In the genomic region with DNA sequence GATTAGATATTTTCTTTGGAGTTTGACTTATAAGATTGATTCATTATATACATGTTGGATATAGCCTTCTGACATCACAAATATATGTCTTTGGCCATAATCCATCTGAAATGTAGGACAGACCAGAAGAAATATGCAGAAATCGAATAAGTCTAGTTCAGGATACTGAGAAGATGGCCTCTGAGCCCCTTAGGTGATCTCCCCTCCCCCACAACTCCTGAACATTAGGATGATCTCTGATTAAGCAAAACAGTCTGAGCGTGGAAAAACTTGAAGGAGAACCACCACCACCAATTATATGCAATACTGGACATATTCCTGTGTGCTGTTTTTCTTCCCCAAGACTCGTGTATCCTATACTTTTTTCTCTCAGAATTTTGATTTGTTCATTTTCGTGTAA, we compare ENCODE assay signal across 1 cellular context.
TF ChIP-seq lines count a peak whose summit lies in the region.

No MANE protein-coding gene starts in this region.

TF ChIP-seq in K562, 482 proteins besides CTCF, POLR2A, EP300 and RAD21:
- TF ChIP-seq NR2C1 (IDR thresholded peaks at IDR 0.05) = no peak
- TF ChIP-seq NR2C1 (tag; IDR thresholded peaks at IDR 0.05) = no peak
- TF ChIP-seq STAT6 (CRISPR knock-in tag; IDR thresholded peaks at IDR 0.05) = no peak
- TF ChIP-seq MTA2 (IDR thresholded peaks at IDR 0.05; ENCODE audit: low read depth) = no peak
- TF ChIP-seq, protein P1, sequence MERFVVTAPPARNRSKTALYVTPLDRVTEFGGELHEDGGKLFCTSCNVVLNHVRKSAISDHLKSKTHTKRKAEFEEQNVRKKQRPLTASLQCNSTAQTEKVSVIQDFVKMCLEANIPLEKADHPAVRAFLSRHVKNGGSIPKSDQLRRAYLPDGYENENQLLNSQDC (CRISPR knock-in tag; IDR thresholded peaks at IDR 0.05) = no peak
- 0 out of 2 replicates have a peak, but pooled peaks have one; percentile 27 for TF ChIP-seq NFE2 (IDR thresholded peaks at IDR 0.05; ENCODE audit: low read depth)
- no peak for TF ChIP-seq ESRRB (CRISPR knock-in tag; IDR thresholded peaks at IDR 0.05; ENCODE audit: borderline replicate concordance)
- TF ChIP-seq HDAC2 (IDR thresholded peaks at IDR 0.05) = 0 out of 2 replicates have a peak, but pooled peaks have one; percentile 15
- TF ChIP-seq EP400 (IDR thresholded peaks at IDR 0.05) = 0 out of 2 replicates have a peak, but pooled peaks have one; percentile 13
- peak; percentile 21; the same call in 1 of the 2 replicates for TF ChIP-seq ZKSCAN8 (CRISPR knock-in tag; IDR thresholded peaks at IDR 0.05)
- TF ChIP-seq DPF2 (IDR thresholded peaks at IDR 0.05) = 0 out of 2 replicates have a peak, but pooled peaks have one; percentile 27
- TF ChIP-seq POLR3A (IDR thresholded peaks at IDR 0.05; ENCODE audit: borderline replicate concordance, extremely low read depth, insufficient read depth, insufficient read length) = no peak
- no peak for TF ChIP-seq ZNF518B (CRISPR knock-in tag; IDR thresholded peaks at IDR 0.05)
- TF ChIP-seq NBN (IDR thresholded peaks at IDR 0.05; ENCODE audit: low read depth) = 0 out of 2 replicates have a peak, but pooled peaks have one; percentile 27
- TF ChIP-seq YY1 (IDR thresholded peaks at IDR 0.05; ENCODE audit: borderline replicate concordance in 1 of 3, control insufficient read depth in 1 of 3, extremely low read depth in 1 of 3, insufficient read depth in 3 of 3, insufficient read length in 1 of 3, insufficient replicate concordance in 2 of 3, low read depth in 1 of 3, low read length in 2 of 3) = peak in 1 of 3 experiments; percentile 81
- peak; percentile 8 for TF ChIP-seq DACH1 (IDR thresholded peaks at IDR 0.05; ENCODE audit: partially characterized antibody)
- 0 out of 2 replicates have a peak, but pooled peaks have one; percentile 8 for TF ChIP-seq NFIC (IDR thresholded peaks at IDR 0.05)
- TF ChIP-seq ZC3H11A (IDR thresholded peaks at IDR 0.05; ENCODE audit: low read depth, low read length) = no peak
